8 cellular contexts compared by ENCODE assay signal in genomic region chr5:104412649-104413240, GRCh38.
A peak's percentile ranks its signal among the peaks of the same experiment; 100 is the strongest.
DNase-seq lines count a peak whose midpoint lies in the region; ATAC-seq and TF ChIP-seq lines count a peak whose summit lies in the region.

No MANE protein-coding gene starts in this region.

- ATAC-seq in GM18519 (IDR thresholded peaks at IDR 0.05; ENCODE audit: low FRiP score, unreplicated experiment) (peak; percentile 59), HG03565 (IDR thresholded peaks at IDR 0.05; ENCODE audit: unreplicated experiment) (peak; percentile 63), left lobe of liver (peak; percentile 91)

- H3K27ac ChIP-seq in AG04450 (ENCODE audit: low read depth, low read length) = no peak overlapping the region

- no peaks in the 10 kb centered on the region for H3K4me1 Mint-ChIP-seq in activated T-cell treated with anti-CD3 and anti-CD28 coated beads, Interleukin-2, amount 50 U/mL, for 24 hours (ENCODE audit: low read depth)

- no peaks in the 10 kb centered on the region for H3K27me3 Mint-ChIP-seq in activated T-cell treated with anti-CD3 and anti-CD28 coated beads, Interleukin-2, amount 50 U/mL, for 24 hours

- TF ChIP-seq CTCF in AG04450 (IDR thresholded peaks at IDR 0.05; ENCODE audit: low read depth, low read length) = peak; percentile 74

- CTCF ChIA-PET in AG04450 (lab: Charles Lee) = interaction anchor here (0.6 to 2.7 kb wide), 13 partner anchors 8 to 831 kb away, joined by 3 to 25 read pairs (median 4); no protein-coding TSS in a partner anchor

- no peak overlapping the region for H3K4me3 Mint-ChIP-seq in activated T-cell treated with anti-CD3 and anti-CD28 coated beads, Interleukin-2, amount 50 U/mL, for 24 hours

- no peak for DNase-seq in AG04450 (ENCODE audit: low read depth, low spot score)
- DNase-seq in UCSD-AML1 (lab: John Stamatoyannopoulos, UW; ENCODE audit: unreplicated experiment) = peak; percentile 19
- DNase-seq in left lobe of liver (ENCODE audit: low spot score) = no peak
- no peak for DNase-seq in putamen (ENCODE audit: low spot score)
- no peak for DNase-seq in T-helper 9 cell
- DNase-seq in activated T-cell treated with anti-CD3 and anti-CD28 coated beads, Interleukin-2, amount 50 U/mL, for 24 hours = no peak

- H3K27me3 ChIP-seq in AG04450 (ENCODE audit: control insufficient read depth, insufficient read depth, low read length) = no peaks in the 10 kb centered on the region

- POLR2A ChIA-PET in AG04450 (lab: Yijun Ruan, JAX) = no interaction called here

- no peaks in the 10 kb centered on the region for H3K36me3 Mint-ChIP-seq in activated T-cell treated with anti-CD3 and anti-CD28 coated beads, Interleukin-2, amount 50 U/mL, for 24 hours (ENCODE audit: low read depth)

- no peak overlapping the region for H3K27ac Mint-ChIP-seq in activated T-cell treated with anti-CD3 and anti-CD28 coated beads, Interleukin-2, amount 50 U/mL, for 24 hours

- H3K9me3 ChIP-seq in AG04450 (ENCODE audit: control insufficient read depth, insufficient read depth, low read length) = no peaks in the 10 kb centered on the region

- no peak overlapping the region for H3K4me3 ChIP-seq in AG04450 (ENCODE audit: low read depth, low read length)

- peaks cover 2% of the 10 kb centered on the region for H3K9me3 Mint-ChIP-seq in activated T-cell treated with anti-CD3 and anti-CD28 coated beads, Interleukin-2, amount 50 U/mL, for 24 hours
